Comparison of ENCODE assay signal across 8 cellular contexts in the genomic region with DNA sequence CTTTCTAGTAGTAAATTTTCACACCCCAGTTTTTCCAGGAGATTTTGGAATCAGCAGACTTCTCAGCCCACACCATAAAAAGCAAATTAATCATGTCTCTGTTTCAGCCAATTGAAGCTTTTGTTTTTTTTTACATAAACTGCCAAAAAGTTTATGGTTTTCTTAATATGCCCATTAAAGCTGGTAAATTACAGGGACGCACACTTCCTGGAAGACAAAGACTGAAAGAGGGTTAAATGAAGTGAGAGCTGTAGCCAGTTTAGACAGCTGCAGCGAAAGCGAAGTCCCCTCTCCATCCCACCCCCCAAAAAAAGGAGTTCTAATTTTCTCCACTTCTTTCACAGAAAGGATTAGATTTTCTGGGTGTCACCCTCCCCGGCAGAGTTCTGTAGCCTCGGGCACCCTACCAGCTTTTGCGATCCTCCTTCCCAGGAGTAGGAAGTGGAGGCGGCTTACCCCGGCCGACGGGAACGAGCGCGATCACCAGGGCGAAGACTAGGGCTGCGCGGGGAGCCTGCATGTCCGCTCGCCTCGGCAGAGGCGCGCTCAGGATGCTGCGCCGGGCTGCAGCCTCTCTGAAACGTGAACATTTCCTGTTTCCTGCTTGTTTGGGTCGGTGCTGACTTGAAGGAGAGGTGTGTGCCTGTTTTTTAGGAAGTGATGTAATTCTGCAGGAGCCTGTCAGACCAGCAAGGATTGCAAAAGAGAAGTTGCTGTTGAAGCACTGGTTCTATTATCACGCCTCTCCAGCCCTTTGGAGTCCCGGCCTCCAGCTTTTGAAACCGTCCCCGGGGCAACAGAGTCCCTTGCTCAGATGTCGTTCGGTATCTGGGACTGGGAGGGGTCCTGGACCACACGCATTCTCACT. TPM values are rescaled to one million over a fixed set of nuclear protein-coding genes. Genes with fewer than 3 reads are reported as not detected.
A peak's percentile ranks its signal among the peaks of the same experiment; 100 is the strongest.
DNase-seq lines count a peak whose midpoint lies in the region; ATAC-seq and TF ChIP-seq lines count a peak whose summit lies in the region.

A gene with protein sequence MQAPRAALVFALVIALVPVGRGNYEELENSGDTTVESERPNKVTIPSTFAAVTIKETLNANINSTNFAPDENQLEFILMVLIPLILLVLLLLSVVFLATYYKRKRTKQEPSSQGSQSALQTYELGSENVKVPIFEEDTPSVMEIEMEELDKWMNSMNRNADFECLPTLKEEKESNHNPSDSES (minus strand): TSS at position 584 of the 868 bp plus-strand sequence. CDS start 64 bp downstream, at position 520.

- peak within 1 kb of the TSS; percentile 89 for H3K4me2 ChIP-seq in BLaER1

- no peaks in the 10 kb centered on the region for H4K20me1 ChIP-seq in BLaER1

- peaks cover 55% of the 10 kb centered on the region for H3K4me1 Mint-ChIP-seq in activated T-helper 2 cell treated with anti-CD3 and anti-CD28 coated beads, Interferon-gamma antibody, Interleukin-2, Interleukin-4, amounts not matched to agents 10 μg/mL and 5 μg/mL and 100 μg/mL, durations not matched to agents 14 hours and 24 hours and 36 hours (ENCODE audit: low read depth)

- peak within 1 kb of the TSS; percentile 43; the same call in 1 of the 2 replicates for H3K9ac ChIP-seq in BLaER1

- no peaks in the 10 kb centered on the region for H3K27me3 Mint-ChIP-seq in activated T-helper 2 cell treated with anti-CD3 and anti-CD28 coated beads, Interferon-gamma antibody, Interleukin-2, Interleukin-4, amounts not matched to agents 10 μg/mL and 5 μg/mL and 100 μg/mL, durations not matched to agents 14 hours and 24 hours and 36 hours (ENCODE audit: low read depth)

- H3K9me3 Mint-ChIP-seq in activated T-helper 2 cell treated with anti-CD3 and anti-CD28 coated beads, Interferon-gamma antibody, Interleukin-2, Interleukin-4, amounts not matched to agents 10 μg/mL and 5 μg/mL and 100 μg/mL, durations not matched to agents 14 hours and 24 hours and 36 hours, result no peaks in the 10 kb centered on the region

- H3K4me3 ChIP-seq in BLaER1, result peak within 1 kb of the TSS; percentile 64
- H3K4me3 ChIP-seq in foreskin fibroblast (ENCODE audit: low read depth in 1 of 2, low read length in 2 of 2), result peak within 1 kb of the TSS; percentile 62 to 67
- peak within 1 kb of the TSS; percentile 67 to 82 for H3K4me3 ChIP-seq in neutrophil (ENCODE audit: low read depth in 1 of 2, low read length in 1 of 2)

- peak within 1 kb of the TSS; percentile 71 for H3K27ac Mint-ChIP-seq in activated T-helper 2 cell treated with anti-CD3 and anti-CD28 coated beads, Interferon-gamma antibody, Interleukin-2, Interleukin-4, amounts not matched to agents 10 μg/mL and 5 μg/mL and 100 μg/mL, durations not matched to agents 14 hours and 24 hours and 36 hours

- H3K4me1 ChIP-seq in BLaER1 (peaks cover 29% of the 10 kb centered on the region), neutrophil (ENCODE audit: control insufficient read depth in 1 of 2, insufficient read depth in 1 of 2, low read depth in 1 of 2, low read length in 1 of 2) (peaks cover 67 to 68% of the 10 kb centered on the region in 2 experiments)

- peak within 1 kb of the TSS; percentile 87 for H3K4me3 Mint-ChIP-seq in activated T-helper 2 cell treated with anti-CD3 and anti-CD28 coated beads, Interferon-gamma antibody, Interleukin-2, Interleukin-4, amounts not matched to agents 10 μg/mL and 5 μg/mL and 100 μg/mL, durations not matched to agents 14 hours and 24 hours and 36 hours (ENCODE audit: low read depth)

- H3K27ac ChIP-seq in BLaER1 (no peak within 1 kb of the TSS), neutrophil (peak within 1 kb of the TSS; percentile 98)

- peak; percentile 54 for DNase-seq in RPMI7951 (ENCODE audit: low read depth)
- DNase-seq in activated T-helper 2 cell treated with anti-CD3 and anti-CD28 coated beads, Interferon-gamma antibody, Interleukin-2, Interleukin-4, amounts not matched to agents 10 μg/mL and 5 μg/mL and 100 μg/mL, durations not matched to agents 14 hours and 24 hours and 36 hours (ENCODE audit: low spot score), result peak; percentile 71
- DNase-seq in foreskin fibroblast, result peak; percentile 65 to 79
- DNase-seq in stromal cell of bone marrow (ENCODE audit: low read depth), result peak; percentile 26

- H3K9me3 ChIP-seq in BLaER1, result no peaks in the 10 kb centered on the region
- H3K9me3 ChIP-seq in neutrophil, result no peaks in the 10 kb centered on the region

- intact Hi-C loops in activated T-helper 2 cell treated with anti-CD3 and anti-CD28 coated beads, Interferon-gamma antibody, Interleukin-2, Interleukin-4, amounts not matched to agents 10 μg/mL and 5 μg/mL and 100 μg/mL, durations not matched to agents 14 hours and 24 hours and 36 hours (cut with micrococcal nuclease), result loop anchor here (1.0 to 5.0 kb wide), 4 partner anchors 17 to 422 kb away; a partner anchor contains a TSS

- TF ChIP-seq CTCF in foreskin fibroblast (IDR thresholded peaks at IDR 0.05; ENCODE audit: low read depth, low read length) (no peak), neutrophil (IDR thresholded peaks at IDR 0.05) (peak; percentile 62)

- peaks cover 4% of the 10 kb centered on the region for H3K36me3 Mint-ChIP-seq in activated T-helper 2 cell treated with anti-CD3 and anti-CD28 coated beads, Interferon-gamma antibody, Interleukin-2, Interleukin-4, amounts not matched to agents 10 μg/mL and 5 μg/mL and 100 μg/mL, durations not matched to agents 14 hours and 24 hours and 36 hours (ENCODE audit: low read depth)

- peak; percentile 62 for ATAC-seq in GM19025 (IDR thresholded peaks at IDR 0.05; ENCODE audit: low read depth, unreplicated experiment)
- peak; percentile 63 for ATAC-seq in HG03280 (IDR thresholded peaks at IDR 0.05; ENCODE audit: unreplicated experiment)

- H3K27me3 ChIP-seq in BLaER1 (peaks cover 16% of the 10 kb centered on the region), neutrophil (no peaks in the 10 kb centered on the region)

- H3K36me3 ChIP-seq in BLaER1 (no peaks in the 10 kb centered on the region), neutrophil (peaks cover 11% of the 10 kb centered on the region)

RNA-seq across cellular contexts. Expression of the gene that starts here (rescaled TPM):
- 0.59 and 0.60 TPM in 2 replicates for total RNA-seq in RPMI7951 (2014; rRNA removed; shearing (Covaris generic))
- 10.3 and 12.1 TPM in 2 replicates for total RNA-seq in activated T-helper 2 cell treated with anti-CD3 and anti-CD28 coated beads, Interferon-gamma antibody, Interleukin-2, Interleukin-4, amounts not matched to agents 10 μg/mL and 5 μg/mL and 100 μg/mL, durations not matched to agents 14 hours and 24 hours and 36 hours

Comparison
In these comparisons a context has a peak if more than half of its experiments do, and no peak if none do; other contexts are left out.
1. Peak in DNase-seq in RPMI7951; RNA of the gene not detected or under 1 TPM.